In genomic region chr16:11224096-11224893, GRCh38 we compare ENCODE assay signal across 9 cellular contexts. TPM values are rescaled to one million over a fixed set of nuclear protein-coding genes. Genes with fewer than 3 reads are reported as not detected.
DNase-seq lines count a peak whose midpoint lies in the region; ATAC-seq, FAIRE-seq and TF ChIP-seq lines count a peak whose summit lies in the region.
"Had no signal": no experiment of that assay in that cellular context is flagged by ENCODE, and none has a peak within 500 bp of the region (broad histone marks: within the 10 kb centered on the region; RNA-seq: fewer than 3 reads in every experiment).

No MANE protein-coding gene starts in this region.

- CTCF ChIA-PET in activated CD4-positive, alpha-beta memory T cell treated with anti-CD3 and anti-CD28 coated beads, Interleukin-2, amount 10 ng/mL, durations not matched to agents 7 days and 5 days (lab: Charles Lee): interaction anchor here (0.7 to 2.8 kb wide), 20 partner anchors 9 to 261 kb away, joined by 3 to 16 read pairs (median 5); partner anchors contain the start of gene SOCS1

- H3K27me3 Mint-ChIP-seq in activated CD4-positive, alpha-beta memory T cell treated with anti-CD3 and anti-CD28 coated beads, Interleukin-2, amount 10 ng/mL, durations not matched to agents 7 days and 5 days: no peaks in the 10 kb centered on the region
- peaks cover 11% of the 10 kb centered on the region for H3K27me3 Mint-ChIP-seq in progenitor cell of endocrine pancreas

- in situ Hi-C loops in KBM-7 (cut with MboI; ENCODE audit: low pct_unique_long_range_greater_than_20kb, low sequenced_read_pairs): no loop called here

- peak; percentile 37 for ATAC-seq in GM18873 (IDR thresholded peaks at IDR 0.05; ENCODE audit: low FRiP score, unreplicated experiment)

- H3K4me1 Mint-ChIP-seq in activated CD4-positive, alpha-beta memory T cell treated with anti-CD3 and anti-CD28 coated beads, Interleukin-2, amount 10 ng/mL, durations not matched to agents 7 days and 5 days: peaks cover 67% of the 10 kb centered on the region
- H3K4me1 Mint-ChIP-seq in progenitor cell of endocrine pancreas (ENCODE audit: low read depth): no peaks in the 10 kb centered on the region

- TF ChIP-seq CTCF in progenitor cell of endocrine pancreas (IDR thresholded peaks at IDR 0.05; ENCODE audit: unreplicated experiment): no peak

- peak overlapping the region; percentile 68 for H3K4me3 Mint-ChIP-seq in activated CD4-positive, alpha-beta memory T cell treated with anti-CD3 and anti-CD28 coated beads, Interleukin-2, amount 10 ng/mL, durations not matched to agents 7 days and 5 days
- H3K4me3 Mint-ChIP-seq in progenitor cell of endocrine pancreas (ENCODE audit: low read depth): no peak overlapping the region

- DNase-seq in KBM-7 (peak; percentile 85), germinal center (ENCODE audit: low spot score) (peak; percentile 88), SIG-M5 (lab: John Stamatoyannopoulos, UW) (no peak), progenitor cell of endocrine pancreas (ENCODE audit: low spot score, unreplicated experiment) (no peak), RCC 7860 (ENCODE audit: low spot score) (no peak)
- DNase-seq in activated CD4-positive, alpha-beta memory T cell treated with anti-CD3 and anti-CD28 coated beads, Interleukin-2, amount 10 ng/mL, durations not matched to agents 7 days and 5 days: peak; percentile 85
- peak; percentile 51 for DNase-seq in stimulated activated CD4-positive, alpha-beta T cell treated with anti-CD3 and anti-CD28 coated beads, Interleukin-12 subunit alpha, Interleukin-12 subunit beta, amount 100 ng/mL, for 4 hours

- H3K27ac Mint-ChIP-seq in activated CD4-positive, alpha-beta memory T cell treated with anti-CD3 and anti-CD28 coated beads, Interleukin-2, amount 10 ng/mL, durations not matched to agents 7 days and 5 days: peak overlapping the region; percentile 99
- no peak overlapping the region for H3K27ac Mint-ChIP-seq in progenitor cell of endocrine pancreas

- H3K36me3 Mint-ChIP-seq in activated CD4-positive, alpha-beta memory T cell treated with anti-CD3 and anti-CD28 coated beads, Interleukin-2, amount 10 ng/mL, durations not matched to agents 7 days and 5 days (ENCODE audit: low read depth): peaks cover 1% of the 10 kb centered on the region
- H3K36me3 Mint-ChIP-seq in progenitor cell of endocrine pancreas (ENCODE audit: insufficient read depth): no peaks in the 10 kb centered on the region

- H3K9me3 Mint-ChIP-seq in activated CD4-positive, alpha-beta memory T cell treated with anti-CD3 and anti-CD28 coated beads, Interleukin-2, amount 10 ng/mL, durations not matched to agents 7 days and 5 days: peaks cover under 1% of the 10 kb centered on the region
- no peaks in the 10 kb centered on the region for H3K9me3 Mint-ChIP-seq in progenitor cell of endocrine pancreas (ENCODE audit: low read depth)

- no peak for FAIRE-seq in RCC 7860 (lab: Jason Lieb, UNC)
- FAIRE-seq: endometrium had no signal

- POLR2A ChIA-PET in activated CD4-positive, alpha-beta memory T cell treated with anti-CD3 and anti-CD28 coated beads, Interleukin-2, amount 10 ng/mL, durations not matched to agents 7 days and 5 days (lab: Charles Lee): interaction anchor here (0.9 to 5.5 kb wide), 37 partner anchors 8 to 573 kb away, joined by 3 to 102 read pairs (median 5); partner anchors contain the start of genes SOCS1 and ZC3H7A

RNA-seq across cellular contexts. Expression of gene SOCS1, which starts 31.7 kb away (rescaled TPM):
- 100 to 1,000 TPM; 136 to 142 TPM for total RNA-seq in activated CD4-positive, alpha-beta memory T cell treated with anti-CD3 and anti-CD28 coated beads, Interleukin-2, amount 10 ng/mL, durations not matched to agents 7 days and 5 days
- 6.6 and 6.8 TPM in 2 replicates for total RNA-seq in progenitor cell of endocrine pancreas

RNA-seq across cellular contexts. Expression of gene TNP2, which starts 44.8 kb away (rescaled TPM):
- not detected for total RNA-seq in activated CD4-positive, alpha-beta memory T cell treated with anti-CD3 and anti-CD28 coated beads, Interleukin-2, amount 10 ng/mL, durations not matched to agents 7 days and 5 days
- total RNA-seq in progenitor cell of endocrine pancreas: not detected in 2 replicates

RNA-seq across cellular contexts. Expression of gene PRM3, which starts 49.1 kb away (rescaled TPM):
- not detected for total RNA-seq in activated CD4-positive, alpha-beta memory T cell treated with anti-CD3 and anti-CD28 coated beads, Interleukin-2, amount 10 ng/mL, durations not matched to agents 7 days and 5 days
- total RNA-seq in progenitor cell of endocrine pancreas: not detected in 2 replicates

RNA-seq across cellular contexts. Expression of gene PRM2, which starts 52.0 kb away (rescaled TPM):
- not detected for total RNA-seq in activated CD4-positive, alpha-beta memory T cell treated with anti-CD3 and anti-CD28 coated beads, Interleukin-2, amount 10 ng/mL, durations not matched to agents 7 days and 5 days
- total RNA-seq in progenitor cell of endocrine pancreas: not detected in 2 replicates

RNA-seq across cellular contexts. Expression of gene PRM1, which starts 56.8 kb away (rescaled TPM):
- not detected for total RNA-seq in activated CD4-positive, alpha-beta memory T cell treated with anti-CD3 and anti-CD28 coated beads, Interleukin-2, amount 10 ng/mL, durations not matched to agents 7 days and 5 days
- not detected in 2 replicates for total RNA-seq in progenitor cell of endocrine pancreas

Comparison
In these comparisons a context has a peak if more than half of its experiments do, and no peak if none do; other contexts are left out.
1. DNase-seq: peak in KBM-7 (single experiment), activated CD4-positive, alpha-beta memory T cell treated with anti-CD3 and anti-CD28 coated beads, Interleukin-2, amount 10 ng/mL, durations not matched to agents 7 days and 5 days (single experiment), germinal center (single experiment) and stimulated activated CD4-positive, alpha-beta T cell treated with anti-CD3 and anti-CD28 coated beads, Interleukin-12 subunit alpha, Interleukin-12 subunit beta, amount 100 ng/mL, for 4 hours (single experiment); none in SIG-M5 (single experiment), progenitor cell of endocrine pancreas (single experiment) and RCC 7860 (single experiment).
2. RNA of gene SOCS1, which starts 31.7 kb away (total RNA-seq): 136 to 142 TPM in activated CD4-positive, alpha-beta memory T cell treated with anti-CD3 and anti-CD28 coated beads, Interleukin-2, amount 10 ng/mL, durations not matched to agents 7 days and 5 days; 6.6 to 6.8 TPM in progenitor cell of endocrine pancreas; every median in the first group is over 10 times any median in the second.